ENCODE assay signal across 13 cellular contexts in the genomic region with DNA sequence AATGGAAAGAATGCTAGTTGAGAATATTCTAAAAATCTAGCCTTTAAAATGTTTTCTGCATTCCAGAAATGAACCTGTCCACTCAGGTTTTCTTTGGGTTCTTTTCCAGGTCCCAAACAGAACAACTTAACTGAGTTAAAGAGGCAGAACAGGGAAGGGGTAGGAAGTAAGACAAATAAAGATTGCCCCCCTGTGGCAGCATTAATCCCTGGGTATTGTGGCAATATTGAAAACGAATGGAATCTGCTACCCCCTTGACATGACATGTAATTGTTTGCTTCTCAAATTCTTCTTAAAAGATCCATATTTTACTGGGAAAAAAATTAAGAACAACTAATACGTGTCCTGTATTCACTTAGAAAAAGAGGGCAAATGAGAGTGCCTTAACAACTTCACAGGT. TPM values are rescaled to one million over a fixed set of nuclear protein-coding genes. Genes with fewer than 3 reads are reported as not detected.
A peak's percentile ranks its signal among the peaks of the same experiment; 100 is the strongest.
DNase-seq lines count a peak whose midpoint lies in the region; ATAC-seq and TF ChIP-seq lines count a peak whose summit lies in the region.
"Had no signal": no experiment of that assay in that cellular context is flagged by ENCODE, and none has a peak within 500 bp of the region (broad histone marks: within the 10 kb centered on the region; RNA-seq: fewer than 3 reads in every experiment).

No MANE protein-coding gene starts in this region.

- H3K4me1 ChIP-seq in hepatocyte (ENCODE audit: insufficient read depth) (peaks cover 3% of the 10 kb centered on the region), ovary (ENCODE audit: insufficient read depth) (no peaks in the 10 kb centered on the region)

- H3K9me3 ChIP-seq in hepatocyte (ENCODE audit: low read depth), result no peaks in the 10 kb centered on the region
- H3K9me3 ChIP-seq in ovary, result no peaks in the 10 kb centered on the region
- H3K9me3 ChIP-seq: MG63 had no signal

- TF ChIP-seq CTCF in hepatocyte (IDR thresholded peaks at IDR 0.05; ENCODE audit: poor library complexity) (peak; percentile 15), ovary (IDR thresholded peaks at IDR 0.05) (no peak)

- no peaks in the 10 kb centered on the region for H3K9me2 ChIP-seq in hepatocyte (replicated peaks; ENCODE audit: insufficient read depth)

- ATAC-seq in GM19328 (IDR thresholded peaks at IDR 0.05; ENCODE audit: unreplicated experiment), result no peak

- DNase-seq in A172 (ENCODE audit: low spot score), result peak; percentile 47
- DNase-seq in ELR (ENCODE audit: low read depth), result peak; percentile 20
- peak; percentile 6 for DNase-seq in RPMI7951 (ENCODE audit: low read depth)
- DNase-seq in hepatocyte (ENCODE audit: low spot score), result no peak
- no peak for DNase-seq in ovary
- DNase-seq in stimulated activated CD4-positive, alpha-beta T cell treated with anti-CD3 and anti-CD28 coated beads, Interleukin-15, amount 100 ng/mL, for 24 hours, result no peak
- DNase-seq in activated CD4-positive, CD25-positive, alpha-beta regulatory T cell (lab: John Stamatoyannopoulos, UW), result no peak
- DNase-seq: activated CD4-positive, alpha-beta memory T cell treated with anti-CD3 and anti-CD28 coated beads for 36 hours; aorta; hippocampal formation; MG63; SHP77 treated with DMSO at 0.1 percent for 48 hours had no signal

- intact Hi-C loops in ovary (cut with DNase I), result loop anchor here in 1 of 4 donors (10.0 kb wide), 1 partner anchor 1595 kb away; no protein-coding TSS in a partner anchor

- no peak overlapping the region for H3K4me2 ChIP-seq in hepatocyte

- 75% methylated on average over 2 of the region's 2 CpGs for WGBS in hepatocyte (ENCODE audit: low lambda C conversion rate, missing lambda C conversion rate)
- WGBS in ovary, 3 donors, result 50 to 56% (median 55%) methylated on average over 2 of the region's 2 CpGs

- H2AFZ ChIP-seq in hepatocyte, result no peak overlapping the region

- H4K20me1 ChIP-seq in hepatocyte (ENCODE audit: insufficient read depth, poor library complexity, severe bottlenecking), result no peaks in the 10 kb centered on the region

- H3K79me2 ChIP-seq in hepatocyte, result no peaks in the 10 kb centered on the region

- H3K4me3 ChIP-seq in hepatocyte, result no peak overlapping the region
- H3K4me3 ChIP-seq in ovary, result no peak overlapping the region
- H3K4me3 ChIP-seq: MG63 had no signal

- no peak for TF ChIP-seq POLR2A in ovary (IDR thresholded peaks at IDR 0.05)

- no peak for TF ChIP-seq EP300 in ovary (IDR thresholded peaks at IDR 0.05)

- H3K27me3 ChIP-seq in hepatocyte (no peaks in the 10 kb centered on the region), ovary (no peaks in the 10 kb centered on the region)
- H3K27me3 ChIP-seq: MG63 had no signal

- no peaks in the 10 kb centered on the region for H3K36me3 ChIP-seq in hepatocyte (replicated peaks; ENCODE audit: insufficient read depth, low read depth)
- no peaks in the 10 kb centered on the region for H3K36me3 ChIP-seq in ovary

- H3K27ac ChIP-seq in hepatocyte (no peak overlapping the region), ovary (no peak overlapping the region)

RNA-seq across cellular contexts. Expression of a gene that starts 9.3 kb away (rescaled TPM):
- 36.4 and 45.8 TPM in 2 replicates for total RNA-seq in A172 (2014; rRNA removed; shearing (Covaris generic))
- total RNA-seq in RPMI7951 (2014; rRNA removed; shearing (Covaris generic)), result 34.2 and 38.0 TPM in 2 replicates
- total RNA-seq in hepatocyte (39.3 and 42.6 TPM in 2 replicates), ovary (10 to 100 TPM; 35.5 to 59.0 (median 48.6) TPM)
- polyA plus RNA-seq in hepatocyte (32.9 and 38.6 TPM in 2 replicates), ovary (10 to 100 TPM; 33.4 to 77.6 TPM)

RNA-seq across cellular contexts. Expression of a gene that starts 48.7 kb away (rescaled TPM):
- 67.7 and 68.0 TPM in 2 replicates for total RNA-seq in A172 (2014; rRNA removed; shearing (Covaris generic))
- 35.5 and 41.2 TPM in 2 replicates for total RNA-seq in RPMI7951 (2014; rRNA removed; shearing (Covaris generic))
- 50.0 and 63.9 TPM in 2 replicates for total RNA-seq in hepatocyte
- polyA plus RNA-seq in hepatocyte, result 18.3 and 22.9 TPM in 2 replicates
- 10 to 100 TPM; 55.2 to 87.4 (median 69.0) TPM for total RNA-seq in ovary
- 10 to 100 TPM; 27.0 to 76.5 TPM for polyA plus RNA-seq in ovary

RNA-seq across cellular contexts. Expression of a gene that starts 49.1 kb away (rescaled TPM):
- total RNA-seq in A172 (2014; rRNA removed; shearing (Covaris generic)), result 0.07 and 0.45 TPM in 2 replicates
- total RNA-seq in RPMI7951 (2014; rRNA removed; shearing (Covaris generic)), result 0.78 TPM in 1 of 2 replicates, not detected in the other
- total RNA-seq in hepatocyte (0.92 and 1.1 TPM in 2 replicates), ovary (1 to 10 TPM in 4 of 7 donors, under 1 TPM in 3; 0.36 to 2.6 (median 1.2) TPM)
- polyA plus RNA-seq in hepatocyte (0.83 and 1.8 TPM in 2 replicates), ovary (1 to 10 TPM; 1.6 to 2.7 TPM)

Comparison
In these comparisons a context has a peak if more than half of its experiments do, and no peak if none do; other contexts are left out.
1. DNase-seq: peak in A172 (single experiment), ELR (single experiment) and RPMI7951 (single experiment); none in hepatocyte (single experiment), ovary (0 of 5), stimulated activated CD4-positive, alpha-beta T cell treated with anti-CD3 and anti-CD28 coated beads, Interleukin-15, amount 100 ng/mL, for 24 hours (single experiment) and activated CD4-positive, CD25-positive, alpha-beta regulatory T cell (0 of 4).